Comparison of ENCODE assay signal across 26 cellular contexts in genomic region chr18:31738460-31739407, GRCh38. TPM values are rescaled to one million over a fixed set of nuclear protein-coding genes. Genes with fewer than 3 reads are reported as not detected.
DNase-seq lines count a peak whose midpoint lies in the region; ATAC-seq and TF ChIP-seq lines count a peak whose summit lies in the region.
"Had no signal": no experiment of that assay in that cellular context is flagged by ENCODE, and none has a peak within 500 bp of the region (broad histone marks: within the 10 kb centered on the region; RNA-seq: fewer than 3 reads in every experiment).

No MANE protein-coding gene starts in this region.

- H3K27me3 Mint-ChIP-seq in WTC11 (ENCODE audit: low read depth), result 0 out of 2 replicates have a peak, but pooled peaks cover 4% of the 10 kb centered on the region
- H3K27me3 Mint-ChIP-seq in T-helper 2 cell treated with Interferon-gamma antibody and Interleukin-4, amounts not matched to agents 5 μg/mL and 100 μg/mL, for 36 hours (ENCODE audit: low read depth), result peaks cover 1% of the 10 kb centered on the region
- H3K27me3 Mint-ChIP-seq: activated CD4-positive, alpha-beta memory T cell treated with anti-CD3 and anti-CD28 coated beads for 36 hours had no signal

- CTCF ChIA-PET in WTC11 (lab: Charles Lee), result interaction anchor here (0.7 kb wide), 1 partner anchor 128 kb away, joined by 3 read pairs; no protein-coding TSS in a partner anchor

- TF ChIP-seq CTCF in WTC11 (IDR thresholded peaks at IDR 0.05) (no peak), foreskin keratinocyte (conservative IDR thresholded peaks at IDR 0.05) (no peak), dorsolateral prefrontal cortex (IDR thresholded peaks at IDR 0.05 in 54 of 56, conservative IDR thresholded peaks at IDR 0.05 in 2 of 56; ENCODE audit: low read depth in 1 of 56, partially characterized antibody in 56 of 56) (no peak), coronary artery (IDR thresholded peaks at IDR 0.05) (no peak)

- POLR2A ChIA-PET in WTC11 (lab: Charles Lee), result no interaction called here

- ATAC-seq in WTC11 (no peak), foreskin keratinocyte (peak; percentile 46)
- ATAC-seq: A549, Panc1, T-helper 17 cell had no signal

- DNase-seq in activated CD4-positive, alpha-beta T cell treated with anti-CD3 and anti-CD28 coated beads for 48 hours, result peak; percentile 14
- no peak for DNase-seq in activated CD4-positive, alpha-beta T cell treated with anti-CD3 and anti-CD28 coated beads, Interleukin-2, amount 50 U/mL, for 1 hour
- DNase-seq in WTC11 (ENCODE audit: low spot score) (no peak), foreskin keratinocyte (peak in 1 of 2 donors; percentile 6), dorsolateral prefrontal cortex (no peak), coronary artery (ENCODE audit: low spot score) (no peak), NCI-H345 (lab: John Stamatoyannopoulos, UW) (no peak)
- no peak for DNase-seq in T-helper 2 cell treated with Interferon-gamma antibody and Interleukin-4, amounts not matched to agents 5 μg/mL and 100 μg/mL, for 36 hours (ENCODE audit: low spot score)
- DNase-seq: activated CD4-positive, alpha-beta memory T cell treated with anti-CD3 and anti-CD28 coated beads for 36 hours; activated gamma-delta T cell treated with Interleukin-2 at 50 U/mL for 16 hours; Caco-2; cortex of kidney; foreskin fibroblast; hippocampal formation; NCI-H146; NCI-H2171 treated with DMSO at 0.1 percent for 48 hours; retina; T-helper 17 cell; upper lobe of left lung; WERI-Rb-1 had no signal

- H3K27me3 ChIP-seq in foreskin keratinocyte, result no peaks in the 10 kb centered on the region
- no peaks in the 10 kb centered on the region for H3K27me3 ChIP-seq in dorsolateral prefrontal cortex
- H3K27me3 ChIP-seq: neutrophil, SJSA1, upper lobe of left lung had no signal

- 0 out of 2 replicates have a peak overlapping the region, but pooled peaks have one; percentile 8 for H3K27ac Mint-ChIP-seq in WTC11
- no peak overlapping the region for H3K27ac Mint-ChIP-seq in T-helper 2 cell treated with Interferon-gamma antibody and Interleukin-4, amounts not matched to agents 5 μg/mL and 100 μg/mL, for 36 hours
- H3K27ac Mint-ChIP-seq: activated CD4-positive, alpha-beta memory T cell treated with anti-CD3 and anti-CD28 coated beads for 36 hours; T-helper 17 cell had no signal

- intact Hi-C loops in dorsolateral prefrontal cortex (cut with DNase I), result no loop called here

- H3K36me3 Mint-ChIP-seq in WTC11, result peaks cover 39% of the 10 kb centered on the region
- no peaks in the 10 kb centered on the region for H3K36me3 Mint-ChIP-seq in T-helper 2 cell treated with Interferon-gamma antibody and Interleukin-4, amounts not matched to agents 5 μg/mL and 100 μg/mL, for 36 hours (ENCODE audit: low read depth)
- H3K36me3 Mint-ChIP-seq: activated CD4-positive, alpha-beta memory T cell treated with anti-CD3 and anti-CD28 coated beads for 36 hours had no signal

- no peak overlapping the region for H3K4me3 Mint-ChIP-seq in WTC11
- H3K4me3 Mint-ChIP-seq in T-helper 2 cell treated with Interferon-gamma antibody and Interleukin-4, amounts not matched to agents 5 μg/mL and 100 μg/mL, for 36 hours, result no peak overlapping the region
- H3K4me3 Mint-ChIP-seq: activated CD4-positive, alpha-beta memory T cell treated with anti-CD3 and anti-CD28 coated beads for 36 hours; T-helper 17 cell had no signal

- peaks cover 35% of the 10 kb centered on the region for H3K9me3 Mint-ChIP-seq in WTC11
- H3K9me3 Mint-ChIP-seq in T-helper 2 cell treated with Interferon-gamma antibody and Interleukin-4, amounts not matched to agents 5 μg/mL and 100 μg/mL, for 36 hours, result no peaks in the 10 kb centered on the region

- no peaks in the 10 kb centered on the region for H3K4me1 ChIP-seq in foreskin keratinocyte
- H3K4me1 ChIP-seq: A549, Caco-2, SJSA1, upper lobe of left lung had no signal

- H3K4me3 ChIP-seq in dorsolateral prefrontal cortex (no peak overlapping the region), coronary artery (no peak overlapping the region)
- H3K4me3 ChIP-seq: A549, lung, SJSA1, upper lobe of left lung had no signal

- H3K27ac ChIP-seq in foreskin keratinocyte (no peak overlapping the region), dorsolateral prefrontal cortex (no peak overlapping the region), coronary artery (no peak overlapping the region)
- H3K27ac ChIP-seq: A549, neutrophil, SJSA1, upper lobe of left lung, WERI-Rb-1 had no signal

- peaks cover 8% of the 10 kb centered on the region for H3K4me1 Mint-ChIP-seq in WTC11
- no peaks in the 10 kb centered on the region for H3K4me1 Mint-ChIP-seq in T-helper 2 cell treated with Interferon-gamma antibody and Interleukin-4, amounts not matched to agents 5 μg/mL and 100 μg/mL, for 36 hours (ENCODE audit: low read depth)
- H3K4me1 Mint-ChIP-seq: T-helper 17 cell had no signal

TF ChIP-seq in WTC11, 78 proteins besides CTCF, POLR2A, EP300 and RAD21:
- TF ChIP-seq GRHL2 (CRISPR knock-in tag; IDR thresholded peaks at IDR 0.05; ENCODE audit: insufficient replicate concordance, severe bottlenecking), result no peak
- TF ChIP-seq ERG (CRISPR knock-in tag; IDR thresholded peaks at IDR 0.05), result no peak
- TF ChIP-seq CREB1 (CRISPR knock-in tag; IDR thresholded peaks at IDR 0.05), result no peak
- no peak for TF ChIP-seq TEAD1 (CRISPR knock-in tag; IDR thresholded peaks at IDR 0.05)
- TF ChIP-seq ATF1 (CRISPR knock-in tag; IDR thresholded peaks at IDR 0.05), result no peak
- no peak for TF ChIP-seq CBFB (CRISPR knock-in tag; IDR thresholded peaks at IDR 0.05; ENCODE audit: low read depth)
- no peak for TF ChIP-seq SMAD4 (CRISPR knock-in tag; IDR thresholded peaks at IDR 0.05)
- TF ChIP-seq HMGXB4 (CRISPR knock-in tag; IDR thresholded peaks at IDR 0.05), result no peak

RNA-seq across cellular contexts. Expression of gene SLC25A52, which starts 21.9 kb away (rescaled TPM):
- not detected in 3 replicates for total RNA-seq in WTC11 (2021)
- not detected in 2 replicates for total RNA-seq in foreskin keratinocyte
- polyA plus RNA-seq in foreskin keratinocyte, result not detected in 2 replicates
- 1 to 10 TPM in 11 of 120 experiments, under 1 TPM in 28, not detected in 81; 0.29 to 2.9 (median 0.75) TPM for total RNA-seq in dorsolateral prefrontal cortex
- total RNA-seq: Caco-2, SJSA1, T-helper 17 cell, upper lobe of left lung had no signal
- polyA plus RNA-seq: BJ had no signal

RNA-seq across cellular contexts. Expression of gene B4GALT6, which starts 54.4 kb away (rescaled TPM):
- 50.6 to 56.6 TPM (median 50.8 TPM) in 3 replicates for total RNA-seq in WTC11 (2021)
- total RNA-seq in foreskin keratinocyte, result 7.8 and 8.3 TPM in 2 replicates
- polyA plus RNA-seq in foreskin keratinocyte, result 1.8 and 2.3 TPM in 2 replicates
- 100 to 1,000 TPM in 5 of 120 experiments, 10 to 100 TPM in 115; 15.3 to 116 (median 68.1) TPM for total RNA-seq in dorsolateral prefrontal cortex
